In genomic region chr2:85584354-85584856, GRCh38 we compare ENCODE assay signal across 8 cellular contexts. TPM values are rescaled to one million over a fixed set of nuclear protein-coding genes. Genes with fewer than 3 reads are reported as not detected.
DNase-seq lines count a peak whose midpoint lies in the region; ATAC-seq and TF ChIP-seq lines count a peak whose summit lies in the region.

Gene VAMP5 (plus strand): TSS chr2:85584431. CDS start chr2:85584491, 60 bp downstream.

- H3K4me1 ChIP-seq in SJCRH30, result peaks cover 29% of the 10 kb centered on the region
- H3K4me1 ChIP-seq in thymus (ENCODE audit: control insufficient read depth, insufficient read depth, low read length), result peaks cover 19% of the 10 kb centered on the region

- peaks cover 58% of the 10 kb centered on the region for H3K4me1 Mint-ChIP-seq in CD4-positive, alpha-beta T cell (ENCODE audit: low read depth)

- CTCF ChIA-PET in CD4-positive, alpha-beta T cell (lab: Charles Lee), result no interaction called here

- intact Hi-C loops in CD4-positive, alpha-beta T cell (cut with DNase I, micrococcal nuclease), result no loop called here
- intact Hi-C loops in lower leg skin (cut with DNase I; ENCODE audit: low total_unique reads), result no loop called here

- peak in 5 of 10 experiments; percentile 22 to 59 (median 38) for DNase-seq in CD4-positive, alpha-beta T cell
- DNase-seq in SJCRH30 (no peak), coronary artery (ENCODE audit: low spot score) (no peak), lower leg skin (ENCODE audit: low spot score in 2 of 2) (no peak), epidermal melanocyte (ENCODE audit: insufficient read length, low spot score) (no peak), kidney glomerular epithelial cell (lab: John Stamatoyannopoulos, UW) (no peak)

- H3K27ac Mint-ChIP-seq in CD4-positive, alpha-beta T cell, result peak within 1 kb of the TSS; percentile 91

- WGBS in lower leg skin, 2 donors, result 17 to 37% methylated on average over 5 to 28 of the region's 52 CpGs
- 31% methylated on average over 52 of the region's 52 CpGs for WGBS in thymus

- peak within 1 kb of the TSS; percentile 68 for H3K27ac ChIP-seq in CD4-positive, alpha-beta T cell (ENCODE audit: low read depth, low read length)
- peak within 1 kb of the TSS; percentile 66 for H3K27ac ChIP-seq in SJCRH30
- peak within 1 kb of the TSS; percentile 83 to 96 for H3K27ac ChIP-seq in coronary artery
- peak within 1 kb of the TSS; percentile 86 for H3K27ac ChIP-seq in thymus (ENCODE audit: low read depth)

- peaks cover 32% of the 10 kb centered on the region for H3K36me3 Mint-ChIP-seq in CD4-positive, alpha-beta T cell (ENCODE audit: low read depth)

- H3K27me3 Mint-ChIP-seq in CD4-positive, alpha-beta T cell, result no peaks in the 10 kb centered on the region

- TF ChIP-seq POLR2A in lower leg skin (IDR thresholded peaks at IDR 0.05), result no peak

- POLR2A ChIA-PET in CD4-positive, alpha-beta T cell (lab: Charles Lee), result interaction anchor here (0.9 to 5.1 kb wide), 6 partner anchors 10 to 257 kb away, joined by 3 to 60 read pairs (median 6); partner anchors contain the start of genes C2orf68, ELMOD3, MAT2A and RETSAT

- H3K4me3 Mint-ChIP-seq in CD4-positive, alpha-beta T cell, result peak within 1 kb of the TSS; percentile 93

- H3K36me3 ChIP-seq in SJCRH30, result no peaks in the 10 kb centered on the region
- H3K36me3 ChIP-seq in thymus (ENCODE audit: control insufficient read depth, insufficient read depth), result peaks cover 6% of the 10 kb centered on the region

- no peak for TF ChIP-seq CTCF in CD4-positive, alpha-beta T cell (IDR thresholded peaks at IDR 0.05)
- TF ChIP-seq CTCF in coronary artery (IDR thresholded peaks at IDR 0.05) (no peak), lower leg skin (IDR thresholded peaks at IDR 0.05) (no peak)

- no peaks in the 10 kb centered on the region for H3K27me3 ChIP-seq in CD4-positive, alpha-beta T cell (ENCODE audit: control insufficient read depth, insufficient read depth, low read length)
- no peaks in the 10 kb centered on the region for H3K27me3 ChIP-seq in SJCRH30
- H3K27me3 ChIP-seq in thymus (ENCODE audit: control insufficient read depth, insufficient read depth), result no peaks in the 10 kb centered on the region

- H3K4me3 ChIP-seq in SJCRH30, result no peak within 1 kb of the TSS
- peak within 1 kb of the TSS; percentile 92 for H3K4me3 ChIP-seq in coronary artery
- peak within 1 kb of the TSS; percentile 18 for H3K4me3 ChIP-seq in lower leg skin (ENCODE audit: low read depth, poor library complexity, severe bottlenecking)
- peak within 1 kb of the TSS; percentile 68 for H3K4me3 ChIP-seq in thymus (ENCODE audit: low read length)

- no peaks in the 10 kb centered on the region for H3K9me3 ChIP-seq in CD4-positive, alpha-beta T cell (ENCODE audit: control insufficient read depth, low read length)
- H3K9me3 ChIP-seq in SJCRH30 (replicated peaks) (no peaks in the 10 kb centered on the region), thymus (ENCODE audit: control insufficient read depth) (no peaks in the 10 kb centered on the region)

- peak; percentile 41 for ATAC-seq in CD4-positive, alpha-beta T cell (ENCODE audit: poor library complexity)
- peak; percentile 62 for ATAC-seq in GM21619 (IDR thresholded peaks at IDR 0.05; ENCODE audit: unreplicated experiment)

- H3K9me3 Mint-ChIP-seq in CD4-positive, alpha-beta T cell, result no peaks in the 10 kb centered on the region

RNA-seq across cellular contexts. Expression of gene VAMP5, which starts in this region (rescaled TPM):
- total RNA-seq in CD4-positive, alpha-beta T cell, result 10 to 100 TPM; 17.0 to 17.2 TPM
- not detected in 2 replicates for total RNA-seq in SJCRH30 (2014; rRNA removed; shearing (Covaris generic))
- 10 to 100 TPM; 10.1 to 35.6 (median 14.0) TPM for total RNA-seq in lower leg skin
- polyA plus RNA-seq in thymus, result 93.2 TPM

Comparison
In these comparisons a context has a peak if more than half of its experiments do, and no peak if none do; other contexts are left out.
1. RNA of gene VAMP5 (total RNA-seq): 17.0 to 17.2 TPM in CD4-positive, alpha-beta T cell and 10.1 to 35.6 TPM in lower leg skin; not detected in SJCRH30; every median in the first group is over 10 times any median in the second.
2. Peak in every context shown above with its lines, with median percentiles within 50 percentile points of each other: H3K27ac ChIP-seq.